8 cellular contexts compared by ENCODE assay signal in the genomic region with DNA sequence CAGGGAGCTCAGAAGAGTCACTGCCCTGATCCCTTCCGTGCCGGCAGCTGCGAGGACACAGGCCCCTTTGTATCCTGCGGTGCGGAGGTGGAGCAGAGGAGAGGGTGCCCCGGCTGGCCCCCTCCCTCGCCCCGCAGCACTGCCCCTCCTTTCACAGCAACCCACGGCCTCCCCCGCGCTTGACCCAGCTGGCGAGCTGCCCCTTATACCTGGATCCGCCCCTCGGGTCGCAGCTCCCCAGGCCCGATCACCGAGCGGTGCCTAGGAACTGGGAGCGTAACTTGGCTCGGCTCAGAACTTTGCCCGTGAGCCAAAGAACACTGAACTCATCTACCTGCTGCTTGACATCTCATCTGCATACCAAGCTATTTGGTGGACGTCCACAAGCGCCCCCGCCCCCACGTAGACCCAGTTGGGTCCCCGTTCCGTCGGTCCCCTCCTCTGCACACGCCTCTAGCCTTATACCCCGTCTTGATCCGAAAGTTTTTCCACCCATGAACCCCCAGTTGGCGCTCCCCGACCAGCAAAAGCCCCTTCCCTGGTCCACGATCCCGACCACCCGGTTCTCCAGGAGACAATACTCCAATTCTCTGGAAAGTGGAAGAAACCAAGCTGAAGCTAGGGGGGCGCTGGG. TPM values are rescaled to one million over a fixed set of nuclear protein-coding genes. Genes with fewer than 3 reads are reported as not detected.
A peak's percentile ranks its signal among the peaks of the same experiment; 100 is the strongest.
DNase-seq lines count a peak whose midpoint lies in the region; ATAC-seq and TF ChIP-seq lines count a peak whose summit lies in the region.

No MANE protein-coding gene starts in this region.

- no peaks in the 10 kb centered on the region for H4K20me1 ChIP-seq in OCI-LY3 (ENCODE audit: insufficient read depth, low read length)

- H3K4me1 ChIP-seq in OCI-LY3 (ENCODE audit: low read length) (peaks cover 25% of the 10 kb centered on the region), adrenal gland (replicated peaks in 1 of 2) (peaks cover 24 to 46% of the 10 kb centered on the region in 2 donors), left ventricle myocardium inferior (peaks cover 76% of the 10 kb centered on the region), prostate gland (replicated peaks) (peaks cover 12% of the 10 kb centered on the region)

- H3K27ac ChIP-seq in OCI-LY3 (ENCODE audit: low read length): peak overlapping the region; percentile 41
- H3K27ac ChIP-seq in adrenal gland: peak overlapping the region; percentile 70 to 92 (median 85)
- peak overlapping the region; percentile 96 for H3K27ac ChIP-seq in left ventricle myocardium inferior (replicated peaks)
- peak overlapping the region; percentile 82 to 96 for H3K27ac ChIP-seq in prostate gland

- H2AFZ ChIP-seq in OCI-LY3 (ENCODE audit: low read depth, low read length): peak overlapping the region; percentile 50; the same call in 1 of the 2 replicates

- H3K36me3 ChIP-seq in OCI-LY3 (replicated peaks; ENCODE audit: low read depth, low read length): peaks cover 18% of the 10 kb centered on the region
- no peaks in the 10 kb centered on the region for H3K36me3 ChIP-seq in adrenal gland (replicated peaks in 1 of 2)
- H3K36me3 ChIP-seq in left ventricle myocardium inferior: no peaks in the 10 kb centered on the region
- H3K36me3 ChIP-seq in prostate gland: no peaks in the 10 kb centered on the region

- TF ChIP-seq POLR2A in adrenal gland (IDR thresholded peaks at IDR 0.05) (no peak), prostate gland (IDR thresholded peaks at IDR 0.05) (no peak)

- TF ChIP-seq CTCF in OCI-LY3 (IDR thresholded peaks at IDR 0.05; ENCODE audit: low read depth, low read length) (no peak), adrenal gland (IDR thresholded peaks at IDR 0.05) (no peak), left ventricle myocardium inferior (IDR thresholded peaks at IDR 0.05; ENCODE audit: borderline replicate concordance) (no peak), prostate gland (IDR thresholded peaks at IDR 0.05) (no peak)

- no peaks in the 10 kb centered on the region for H3K27me3 ChIP-seq in OCI-LY3 (ENCODE audit: low read depth, low read length)
- H3K27me3 ChIP-seq in adrenal gland: no peaks in the 10 kb centered on the region
- H3K27me3 ChIP-seq in left ventricle myocardium inferior (ENCODE audit: low read depth): no peaks in the 10 kb centered on the region
- no peaks in the 10 kb centered on the region for H3K27me3 ChIP-seq in prostate gland (replicated peaks; ENCODE audit: insufficient read depth)

- intact Hi-C loops in adrenal gland (cut with DNase I) (no loop called here), left ventricle myocardium inferior (cut with micrococcal nuclease) (loop anchor here (10.0 kb wide), 1 partner anchor 105 kb away; a partner anchor contains a TSS), prostate gland (cut with DNase I) (loop anchor here (2.0 kb wide), 1 partner anchor 97 kb away; a partner anchor contains a TSS)

- WGBS in adrenal gland, 4 donors: 0 to 1% (median 0%) methylated on average over 16 to 37 of the region's 37 CpGs
- WGBS in prostate gland: under 1% methylated on average over 33 of the region's 37 CpGs

- H3K9ac ChIP-seq in OCI-LY3 (ENCODE audit: low read length): peak overlapping the region; percentile 81

- DNase-seq in activated CD4-positive, CD25-positive, alpha-beta regulatory T cell (lab: John Stamatoyannopoulos, UW): no peak
- peak in 6 of 7 donors; percentile 43 to 72 (median 60) for DNase-seq in adrenal gland
- DNase-seq in left ventricle myocardium inferior: peak; percentile 57
- DNase-seq in prostate gland (ENCODE audit: low spot score): peak; percentile 27
- no peak for DNase-seq in dedifferentiated amniotic fluid mesenchymal stem cell (ENCODE audit: extremely low spot score)

- peak overlapping the region; percentile 83 for H3K4me2 ChIP-seq in OCI-LY3 (ENCODE audit: low read length)

- H3K79me2 ChIP-seq in OCI-LY3 (ENCODE audit: low read length): peaks cover 50% of the 10 kb centered on the region

- H3K9me3 ChIP-seq in OCI-LY3 (ENCODE audit: insufficient read depth, low read length): no peaks in the 10 kb centered on the region
- no peaks in the 10 kb centered on the region for H3K9me3 ChIP-seq in adrenal gland (replicated peaks in 1 of 3)
- no peaks in the 10 kb centered on the region for H3K9me3 ChIP-seq in left ventricle myocardium inferior (replicated peaks)
- H3K9me3 ChIP-seq in prostate gland: no peaks in the 10 kb centered on the region

- peak; percentile 2 to 9 for ATAC-seq in activated CD4-positive, CD25-positive, alpha-beta regulatory T cell treated with anti-CD3 and anti-CD28 coated beads, Interleukin-2, amount 50 U/mL, for 24 hours
- peak; percentile 17 for ATAC-seq in HG02763 (IDR thresholded peaks at IDR 0.05; ENCODE audit: unreplicated experiment)

- H3K4me3 ChIP-seq in OCI-LY3 (ENCODE audit: low read length) (peak overlapping the region; percentile 87), adrenal gland (peak overlapping the region; percentile 34 to 98 (median 77)), left ventricle myocardium inferior (peak overlapping the region; percentile 97), prostate gland (peak overlapping the region; percentile 52 to 88)

RNA-seq across cellular contexts. Expression of a gene that starts 0.7 kb away (rescaled TPM):
- total RNA-seq in adrenal gland (10 to 100 TPM; 26.3 to 50.0 (median 31.7) TPM), left ventricle myocardium inferior (18.6 TPM), prostate gland (10 to 100 TPM; 58.0 to 79.6 TPM)
- polyA plus RNA-seq in adrenal gland: 10 to 100 TPM in 2 of 3 donors, 1 to 10 TPM in 1; 9.9 to 31.2 (median 12.4) TPM

RNA-seq across cellular contexts. Expression of a gene that starts 12.2 kb away (rescaled TPM):
- total RNA-seq in adrenal gland: 10 to 100 TPM; 11.7 to 67.5 (median 25.8) TPM
- 10 to 100 TPM; 45.4 to 97.7 (median 68.6) TPM for polyA plus RNA-seq in adrenal gland
- 13.3 TPM for total RNA-seq in left ventricle myocardium inferior
- total RNA-seq in prostate gland: 10 to 100 TPM; 23.1 to 29.3 TPM

RNA-seq across cellular contexts. Expression of a gene that starts 12.6 kb away (rescaled TPM):
- total RNA-seq in adrenal gland (10 to 100 TPM; 23.2 to 65.1 (median 55.2) TPM), left ventricle myocardium inferior (53.2 TPM), prostate gland (10 to 100 TPM; 65.9 to 75.9 TPM)
- 100 to 1,000 TPM; 113 to 131 (median 117) TPM for polyA plus RNA-seq in adrenal gland

RNA-seq across cellular contexts. Expression of a gene that starts 12.7 kb away (rescaled TPM):
- total RNA-seq in adrenal gland (10 to 100 TPM in 3 of 8 donors, 1 to 10 TPM in 5; 1.9 to 17.3 (median 7.2) TPM), left ventricle myocardium inferior (2.2 TPM), prostate gland (1 to 10 TPM in 1 of 2 donors, under 1 TPM in 1; 0.46 to 2.6 TPM)
- 10 to 100 TPM in 2 of 3 donors, 1 to 10 TPM in 1; 8.0 to 15.8 (median 15.3) TPM for polyA plus RNA-seq in adrenal gland

Comparison
In these comparisons a context has a peak if more than half of its experiments do, and no peak if none do; other contexts are left out.
1. DNase-seq: peak in adrenal gland (6 of 7), left ventricle myocardium inferior (single experiment) and prostate gland (single experiment); none in activated CD4-positive, CD25-positive, alpha-beta regulatory T cell (0 of 4) and dedifferentiated amniotic fluid mesenchymal stem cell (single experiment).
2. H3K27ac ChIP-seq: peak in every context shown above with its lines; median percentile 96 in left ventricle myocardium inferior; 89 in prostate gland; 85 in adrenal gland; 41 in OCI-LY3.
3. intact Hi-C loops: an anchor here in left ventricle myocardium inferior (10.0 kb wide) and prostate gland (2.0 kb wide); none called in adrenal gland.
4. Peak in every context shown above with its lines, with median percentiles within 50 percentile points of each other: H3K4me3 ChIP-seq.